Comparison of ENCODE assay signal across 8 cellular contexts in the genomic region with DNA sequence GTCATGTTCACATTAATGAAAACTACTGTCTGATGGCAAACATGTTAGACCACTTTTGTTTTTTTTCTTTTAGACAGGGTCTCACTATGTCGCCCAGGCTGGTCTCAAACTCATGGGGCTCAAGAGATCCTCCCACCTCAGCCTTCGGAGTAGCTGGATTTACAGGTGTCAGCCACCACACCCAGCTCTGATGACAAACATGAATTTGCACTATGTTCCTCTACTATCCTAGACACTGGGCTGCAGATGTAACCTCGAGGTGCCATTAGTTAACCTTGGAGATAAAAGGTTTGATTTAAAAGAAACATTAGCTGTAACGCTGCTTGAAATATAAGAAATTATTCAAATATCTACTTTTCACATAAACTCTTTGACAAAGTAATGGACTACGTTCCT. TPM values are rescaled to one million over a fixed set of nuclear protein-coding genes. Genes with fewer than 3 reads are reported as not detected.
DNase-seq lines count a peak whose midpoint lies in the region; ATAC-seq and TF ChIP-seq lines count a peak whose summit lies in the region.

No MANE protein-coding gene starts in this region.

- peaks cover 5% of the 10 kb centered on the region for H3K9me3 Mint-ChIP-seq in activated naive CD8-positive, alpha-beta T cell treated with anti-CD3 and anti-CD28 coated beads for 36 hours
- no peaks in the 10 kb centered on the region for H3K9me3 Mint-ChIP-seq in naive thymus-derived CD8-positive, alpha-beta T cell
- no peaks in the 10 kb centered on the region for H3K9me3 Mint-ChIP-seq in nephron progenitor cell

- peak overlapping the region; percentile 74 for H3K4me3 Mint-ChIP-seq in activated naive CD8-positive, alpha-beta T cell treated with anti-CD3 and anti-CD28 coated beads for 36 hours
- peak overlapping the region; percentile 67 to 91 (median 82) for H3K4me3 Mint-ChIP-seq in naive thymus-derived CD8-positive, alpha-beta T cell
- no peak overlapping the region for H3K4me3 Mint-ChIP-seq in nephron progenitor cell

- H3K27me3 Mint-ChIP-seq in activated naive CD8-positive, alpha-beta T cell treated with anti-CD3 and anti-CD28 coated beads for 36 hours, result no peaks in the 10 kb centered on the region
- H3K27me3 Mint-ChIP-seq in naive thymus-derived CD8-positive, alpha-beta T cell, result no peaks in the 10 kb centered on the region
- H3K27me3 Mint-ChIP-seq in nephron progenitor cell (ENCODE audit: low read depth, poor library complexity), result no peaks in the 10 kb centered on the region

- no peak for TF ChIP-seq CTCF in nephron progenitor cell (IDR thresholded peaks at IDR 0.05)

- DNase-seq in activated naive CD8-positive, alpha-beta T cell treated with anti-CD3 and anti-CD28 coated beads for 36 hours, result no peak
- DNase-seq in naive thymus-derived CD8-positive, alpha-beta T cell, result no peak
- DNase-seq in nephron progenitor cell (no peak), NCI-H2171 (lab: John Stamatoyannopoulos, UW) (no peak), hepatic stellate cell (ENCODE audit: low spot score) (no peak)
- DNase-seq in stimulated activated CD4-positive, alpha-beta T cell treated with anti-CD3 and anti-CD28 coated beads, Interleukin-4, amount 100 ng/mL, for 24 hours, result no peak

- POLR2A ChIA-PET in naive thymus-derived CD8-positive, alpha-beta T cell (lab: Charles Lee), result interaction anchor here (0.6 to 3.0 kb wide), 8 partner anchors 8 to 86 kb away, joined by 4 to 21 read pairs (median 6); no protein-coding TSS in a partner anchor

- peak overlapping the region; percentile 97 for H3K27ac Mint-ChIP-seq in activated naive CD8-positive, alpha-beta T cell treated with anti-CD3 and anti-CD28 coated beads for 36 hours
- peak overlapping the region; percentile 88 to 99 (median 94) for H3K27ac Mint-ChIP-seq in naive thymus-derived CD8-positive, alpha-beta T cell
- H3K27ac Mint-ChIP-seq in nephron progenitor cell, result no peak overlapping the region

- H3K4me1 Mint-ChIP-seq in activated naive CD8-positive, alpha-beta T cell treated with anti-CD3 and anti-CD28 coated beads for 36 hours, result peaks cover 93% of the 10 kb centered on the region
- peaks cover 32 to 94% (median 86%) of the 10 kb centered on the region in 4 donors for H3K4me1 Mint-ChIP-seq in naive thymus-derived CD8-positive, alpha-beta T cell
- peaks cover 65% of the 10 kb centered on the region for H3K4me1 Mint-ChIP-seq in nephron progenitor cell

- peak; percentile 29 for ATAC-seq in GM18498 (IDR thresholded peaks at IDR 0.05; ENCODE audit: unreplicated experiment)
- ATAC-seq in HG02678 (IDR thresholded peaks at IDR 0.05; ENCODE audit: unreplicated experiment), result peak; percentile 24
- ATAC-seq in naive thymus-derived CD8-positive, alpha-beta T cell, result peak in 1 of 2 donors; percentile 2

- H3K36me3 Mint-ChIP-seq in activated naive CD8-positive, alpha-beta T cell treated with anti-CD3 and anti-CD28 coated beads for 36 hours, result peaks cover 40% of the 10 kb centered on the region
- H3K36me3 Mint-ChIP-seq in naive thymus-derived CD8-positive, alpha-beta T cell, result no peaks in the 10 kb centered on the region
- peaks cover 5% of the 10 kb centered on the region for H3K36me3 Mint-ChIP-seq in nephron progenitor cell (ENCODE audit: low read depth)

RNA-seq across cellular contexts. Expression of a gene that starts 8.1 kb away (rescaled TPM):
- 10 to 100 TPM; 27.0 to 28.2 TPM for total RNA-seq in activated naive CD8-positive, alpha-beta T cell treated with anti-CD3 and anti-CD28 coated beads for 36 hours
- 10 to 100 TPM; 36.4 to 37.2 TPM for total RNA-seq in naive thymus-derived CD8-positive, alpha-beta T cell
- 10 to 100 TPM; 15.2 to 19.4 (median 19.3) TPM for polyA plus RNA-seq in naive thymus-derived CD8-positive, alpha-beta T cell

RNA-seq across cellular contexts. Expression of a gene that starts 52.6 kb away (rescaled TPM):
- total RNA-seq in activated naive CD8-positive, alpha-beta T cell treated with anti-CD3 and anti-CD28 coated beads for 36 hours, result 10 to 100 TPM; 24.2 to 24.8 TPM
- total RNA-seq in naive thymus-derived CD8-positive, alpha-beta T cell, result 100 to 1,000 TPM; 142 to 144 TPM
- polyA plus RNA-seq in naive thymus-derived CD8-positive, alpha-beta T cell, result 10 to 100 TPM in 2 of 3 donors, 1 to 10 TPM in 1; 4.7 to 16.7 (median 12.9) TPM

Comparison
In these comparisons a context has a peak if more than half of its experiments do, and no peak if none do; other contexts are left out.
1. RNA of a gene that starts 52.6 kb away (total RNA-seq): 142 to 144 TPM in naive thymus-derived CD8-positive, alpha-beta T cell; 24.2 to 24.8 TPM in activated naive CD8-positive, alpha-beta T cell treated with anti-CD3 and anti-CD28 coated beads for 36 hours; every median in the first group is over 4 times any median in the second.